ENCODE assay signal across 16 cellular contexts in the genomic region with DNA sequence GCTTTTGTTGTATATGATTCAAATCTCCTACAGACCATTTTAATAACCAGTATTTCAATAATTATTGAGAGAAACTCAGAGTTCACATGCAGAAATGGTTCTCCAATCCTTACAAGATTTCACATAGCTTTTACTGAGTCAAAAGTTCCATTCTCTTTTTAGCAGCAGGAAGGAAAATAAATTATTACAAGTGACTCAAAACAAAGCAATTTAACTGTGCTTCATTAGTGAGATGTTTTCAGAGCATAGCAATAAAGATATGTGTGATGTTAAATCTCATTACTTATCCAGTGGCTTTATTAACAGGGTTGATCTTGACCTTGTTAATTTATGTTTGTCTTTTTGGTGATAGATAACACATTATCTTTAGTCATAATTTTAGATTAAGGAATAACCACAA. TPM values are rescaled to one million over a fixed set of nuclear protein-coding genes. Genes with fewer than 3 reads are reported as not detected.
DNase-seq lines count a peak whose midpoint lies in the region; ATAC-seq, FAIRE-seq and TF ChIP-seq lines count a peak whose summit lies in the region.
"Had no signal": no experiment of that assay in that cellular context is flagged by ENCODE, and none has a peak within 500 bp of the region (broad histone marks: within the 10 kb centered on the region; RNA-seq: fewer than 3 reads in every experiment).

No MANE protein-coding gene starts in this region.

- no peak for TF ChIP-seq RAD21 in HepG2 (CRISPR knock-in tag; IDR thresholded peaks at IDR 0.05)

- peak; percentile 83 for FAIRE-seq in endometrium (lab: Jason Lieb, UNC)
- FAIRE-seq in HepG2 (lab: Jason Lieb, UNC), result no peak

- CTCF ChIA-PET in HepG2 (lab: Yijun Ruan, JAX; ENCODE audit: low intra/inter-chr PET ratio, low total read pairs), result no interaction called here

- no TSS peak for BruUV-seq in HepG2 (replicated peaks; lab: Mats Ljungman, UMichigan)

- H2AFZ ChIP-seq in ACC112 (ENCODE audit: low read length, unreplicated experiment) (no peak overlapping the region), HepG2 (ENCODE audit: low read length) (no peak overlapping the region)

- TF ChIP-seq CTCF in HepG2 (CRISPR knock-in tag; IDR thresholded peaks at IDR 0.05), result no peak

- no peaks in the 10 kb centered on the region for H3K36me3 ChIP-seq in ACC112 (ENCODE audit: insufficient read depth, low read length)
- H3K36me3 ChIP-seq in muscle layer of duodenum (ENCODE audit: control insufficient read depth in 1 of 2, insufficient read depth in 2 of 2, low read length in 2 of 2), result no peaks in the 10 kb centered on the region
- 0 out of 5 replicates have a peak, but pooled peaks cover 0 to 3% of the 10 kb centered on the region in 2 experiments for H3K36me3 ChIP-seq in HepG2 (replicated peaks in 1 of 2; ENCODE audit: control insufficient read depth in 1 of 2, insufficient read depth in 2 of 2, low read length in 2 of 2)
- H3K36me3 ChIP-seq: neutrophil had no signal

- H3K27me3 ChIP-seq in ACC112 (ENCODE audit: insufficient read depth, low read length), result no peaks in the 10 kb centered on the region
- no peaks in the 10 kb centered on the region for H3K27me3 ChIP-seq in muscle layer of duodenum (ENCODE audit: low read depth, low read length)
- no peaks in the 10 kb centered on the region for H3K27me3 ChIP-seq in HepG2 (ENCODE audit: control insufficient read depth in 1 of 2, insufficient read depth in 2 of 2, low read length in 2 of 2)
- H3K27me3 ChIP-seq: neutrophil had no signal

- H3K9me3 ChIP-seq in muscle layer of duodenum (ENCODE audit: control insufficient read depth in 1 of 2, low read length in 2 of 2) (no peaks in the 10 kb centered on the region), HepG2 (ENCODE audit: low read length) (no peaks in the 10 kb centered on the region)
- H3K9me3 ChIP-seq: neutrophil had no signal

- H3K4me3 ChIP-seq in ACC112 (ENCODE audit: low read depth, low read length), result no peak overlapping the region
- H3K4me3 ChIP-seq in muscle layer of duodenum (ENCODE audit: low read depth in 1 of 2, low read length in 2 of 2), result no peak overlapping the region
- H3K4me3 ChIP-seq in HepG2 (replicated peaks in 1 of 3; ENCODE audit: insufficient read depth in 1 of 3, low read depth in 2 of 3, low read length in 3 of 3), result no peak overlapping the region

- H3K79me2 ChIP-seq in ACC112 (ENCODE audit: control insufficient read depth, insufficient read depth, low read length, unreplicated experiment) (peaks cover 41% of the 10 kb centered on the region), HepG2 (ENCODE audit: insufficient read depth, low read length) (peaks cover 28% of the 10 kb centered on the region)

- H3K4me2 ChIP-seq in HepG2 (ENCODE audit: low read depth, low read length), result no peak overlapping the region

- H3K4me1 ChIP-seq in ACC112 (ENCODE audit: control insufficient read depth, insufficient read depth, low read length, unreplicated experiment), result peaks cover 43% of the 10 kb centered on the region
- peaks cover 6 to 38% of the 10 kb centered on the region in 2 donors for H3K4me1 ChIP-seq in muscle layer of duodenum (ENCODE audit: control insufficient read depth in 1 of 2, insufficient read depth in 2 of 2, low read length in 2 of 2)
- H3K4me1 ChIP-seq in HepG2 (ENCODE audit: insufficient read depth, low read length), result no peaks in the 10 kb centered on the region

- TF ChIP-seq POLR2A in HepG2 (IDR thresholded peaks at IDR 0.05; ENCODE audit: insufficient read depth in 1 of 2, low read depth in 2 of 2, low read length in 2 of 2), result no peak

- H3K27ac ChIP-seq in ACC112 (ENCODE audit: low read depth, low read length) (peak overlapping the region; percentile 51), muscle layer of duodenum (ENCODE audit: low read length) (peak overlapping the region; percentile 67), HepG2 (ENCODE audit: extremely low read length, insufficient read depth, low read length) (no peak overlapping the region)
- H3K27ac ChIP-seq: neutrophil had no signal

- TF ChIP-seq EP300 in HepG2 (IDR thresholded peaks at IDR 0.05; ENCODE audit: low read depth in 2 of 2, low read length in 2 of 2), result no peak
- TF ChIP-seq EP300 in HepG2 (CRISPR knock-in tag; IDR thresholded peaks at IDR 0.05; ENCODE audit: borderline replicate concordance), result no peak

- intact Hi-C loops in HepG2 (cut with micrococcal nuclease; ENCODE audit: unreplicated experiment), result no loop called here

- POLR2A ChIA-PET in HepG2 (lab: Yijun Ruan, JAX), result no interaction called here

- H3K9ac ChIP-seq in HepG2 (ENCODE audit: insufficient read depth, low read depth, low read length), result no peak overlapping the region

- peak; percentile 21 for DNase-seq in RKO (ENCODE audit: low spot score)
- DNase-seq in LoVo (ENCODE audit: low spot score), result no peak
- no peak for DNase-seq in HepG2 (ENCODE audit: low spot score)
- no peak for DNase-seq in NCI-H510A treated with DMSO at 0.1 percent for 48 hours (lab: John Stamatoyannopoulos, UW)
- DNase-seq in stimulated activated CD4-positive, alpha-beta T cell treated with anti-CD3 and anti-CD28 coated beads, Interleukin-15, amount 100 ng/mL, for 24 hours, result no peak
- DNase-seq: activated CD8-positive, alpha-beta memory T cell treated with anti-CD3 and anti-CD28 coated beads, Interleukin-2, amount 50 U/mL, for 4 hours; activated naive CD8-positive, alpha-beta T cell treated with anti-CD3 and anti-CD28 coated beads, Interleukin-2, amount 10 ng/mL, durations not matched to agents 7 days and 5 days; KBM-7; NCI-H1694 treated with DMSO at 0.1 percent for 48 hours; NCI-H526 treated with DMSO at 0.1 percent for 48 hours; SIG-M5; stimulated activated CD8-positive, alpha-beta memory T cell treated with anti-CD3 and anti-CD28 coated beads, Interleukin-4, amount 100 ng/mL, for 48 hours had no signal

- in situ Hi-C loops in HepG2 (cut with HindIII; ENCODE audit: extremely low pct_ligation_motif_present, low pct_unique_long_range_greater_than_20kb), result no loop called here

- H4K20me1 ChIP-seq in HepG2 (ENCODE audit: insufficient read depth, low read length), result no peaks in the 10 kb centered on the region

- no peak for ATAC-seq in HepG2

TF ChIP-seq in HepG2, 621 proteins besides CTCF, POLR2A, EP300 and RAD21:
- TF ChIP-seq ZNF777 (CRISPR knock-in tag; IDR thresholded peaks at IDR 0.05) (no peak), PCBP2 (optimal IDR thresholded peaks at IDR 0.05; ENCODE audit: low read depth, low read length, poor library complexity, severe bottlenecking) (no peak), REPIN1 (CRISPR knock-in tag; IDR thresholded peaks at IDR 0.05; ENCODE audit: borderline replicate concordance, low read depth) (no peak)
- TF ChIP-seq, protein P1, sequence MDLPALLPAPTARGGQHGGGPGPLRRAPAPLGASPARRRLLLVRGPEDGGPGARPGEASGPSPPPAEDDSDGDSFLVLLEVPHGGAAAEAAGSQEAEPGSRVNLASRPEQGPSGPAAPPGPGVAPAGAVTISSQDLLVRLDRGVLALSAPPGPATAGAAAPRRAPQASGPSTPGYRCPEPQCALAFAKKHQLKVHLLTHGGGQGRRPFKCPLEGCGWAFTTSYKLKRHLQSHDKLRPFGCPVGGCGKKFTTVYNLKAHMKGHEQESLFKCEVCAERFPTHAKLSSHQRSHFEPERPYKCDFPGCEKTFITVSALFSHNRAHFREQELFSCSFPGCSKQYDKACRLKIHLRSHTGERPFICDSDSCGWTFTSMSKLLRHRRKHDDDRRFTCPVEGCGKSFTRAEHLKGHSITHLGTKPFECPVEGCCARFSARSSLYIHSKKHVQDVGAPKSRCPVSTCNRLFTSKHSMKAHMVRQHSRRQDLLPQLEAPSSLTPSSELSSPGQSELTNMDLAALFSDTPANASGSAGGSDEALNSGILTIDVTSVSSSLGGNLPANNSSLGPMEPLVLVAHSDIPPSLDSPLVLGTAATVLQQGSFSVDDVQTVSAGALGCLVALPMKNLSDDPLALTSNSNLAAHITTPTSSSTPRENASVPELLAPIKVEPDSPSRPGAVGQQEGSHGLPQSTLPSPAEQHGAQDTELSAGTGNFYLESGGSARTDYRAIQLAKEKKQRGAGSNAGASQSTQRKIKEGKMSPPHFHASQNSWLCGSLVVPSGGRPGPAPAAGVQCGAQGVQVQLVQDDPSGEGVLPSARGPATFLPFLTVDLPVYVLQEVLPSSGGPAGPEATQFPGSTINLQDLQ (CRISPR knock-in tag; IDR thresholded peaks at IDR 0.05), result no peak

RNA-seq across cellular contexts. Expression of gene KIF13A, which starts 22.0 kb away (rescaled TPM):
- total RNA-seq in HepG2 (2016; rRNA removed; fragmentation: Illumina TruSeq; extraction: Trizol), result 37.2 and 48.3 TPM in 2 replicates
- 12.1 and 13.7 TPM in 2 replicates for total RNA-seq in HepG2 (2016; cell fraction: cytosol; rRNA removed; fragmentation: Illumina TruSeq; extraction: Trizol; ENCODE audit: low read depth)
- 35.4 and 47.0 TPM in 2 replicates for total RNA-seq in HepG2 (2016; cell fraction: insoluble cytoplasmic fraction; rRNA removed; fragmentation: Illumina TruSeq; extraction: Trizol)
- total RNA-seq in HepG2 (2016; cell fraction: membrane; rRNA removed; fragmentation: Illumina TruSeq; extraction: Trizol), result 23.2 and 29.0 TPM in 2 replicates
- total RNA-seq in HepG2 (2016; cell fraction: nucleus; rRNA removed; fragmentation: Illumina TruSeq; extraction: Trizol), result 37.1 and 42.5 TPM in 2 replicates
- 19.5 and 21.1 TPM in 2 replicates for polyA plus RNA-seq in HepG2 (2011; rRNA removed)
- 14.7 and 19.5 TPM in 2 replicates for polyA plus RNA-seq in HepG2 (2011; cell fraction: cytosol; rRNA removed)
- polyA plus RNA-seq in HepG2 (2011; cell fraction: nucleus; rRNA removed), result 16.8 and 17.7 TPM in 2 replicates
- polyA plus RNA-seq in HepG2 (2012), result 17.5 and 22.9 TPM in 2 replicates
- 12.4 and 13.8 TPM in 2 replicates for polyA plus RNA-seq in HepG2 (2016; cell fraction: cytosol; fragmentation: Illumina TruSeq; extraction: Trizol; ENCODE audit: low read depth)
- polyA plus RNA-seq in HepG2 (2016; cell fraction: insoluble cytoplasmic fraction; fragmentation: Illumina TruSeq; extraction: Trizol; ENCODE audit: low read depth), result 33.5 and 35.2 TPM in 2 replicates
- 17.4 and 21.2 TPM in 2 replicates for polyA plus RNA-seq in HepG2 (2016; cell fraction: membrane; fragmentation: Illumina TruSeq; extraction: Trizol; ENCODE audit: low read depth)
- polyA plus RNA-seq in HepG2 (2016; cell fraction: nucleus; fragmentation: Illumina TruSeq; extraction: Trizol; ENCODE audit: insufficient read depth, low read depth), result 32.6 and 33.2 TPM in 2 replicates
- polyA minus RNA-seq in HepG2 (2011; rRNA and poly(A)+ RNA removed; ENCODE audit: low replicate concordance), result 22.0 and 49.6 TPM in 2 replicates
- 22.4 TPM in 2 replicates for polyA minus RNA-seq in HepG2 (2011; cell fraction: cytosol; rRNA and poly(A)+ RNA removed)
- polyA minus RNA-seq in HepG2 (2011; cell fraction: nucleus; rRNA and poly(A)+ RNA removed), result 55.1 and 57.9 TPM in 2 replicates
